In genomic region chr9:12783767-12784460, GRCh38 we compare ENCODE assay signal across 17 cellular contexts. TPM values are rescaled to one million over a fixed set of nuclear protein-coding genes. Genes with fewer than 3 reads are reported as not detected.
A peak's percentile ranks its signal among the peaks of the same experiment; 100 is the strongest.
DNase-seq lines count a peak whose midpoint lies in the region; FAIRE-seq and TF ChIP-seq lines count a peak whose summit lies in the region.
"Had no signal": no experiment of that assay in that cellular context is flagged by ENCODE, and none has a peak within 500 bp of the region (broad histone marks: within the 10 kb centered on the region; RNA-seq: fewer than 3 reads in every experiment).

No MANE protein-coding gene starts in this region.

- POLR2A ChIA-PET in PC-9 (lab: Charles Lee; ENCODE audit: unreplicated experiment) (interaction anchor here (0.7 kb wide), 1 partner anchor 1416 kb away, joined by 7 read pairs; no protein-coding TSS in a partner anchor), endothelial cell of umbilical vein (lab: Charles Lee) (no interaction called here)

- H3K9me2 ChIP-seq in PC-9 (ENCODE audit: insufficient read depth), result no peaks in the 10 kb centered on the region

- no peaks in the 10 kb centered on the region for H3K27me3 Mint-ChIP-seq in type B pancreatic cell
- H3K27me3 Mint-ChIP-seq: activated B cell treated with CpG ODN at 0.5 μM for 24 hours; activated naive CD4-positive, alpha-beta T cell treated with anti-CD3 and anti-CD28 coated beads, Interleukin-2, amount 50 U/mL, for 24 hours; naive thymus-derived CD4-positive, alpha-beta T cell; stimulated activated naive CD8-positive, alpha-beta T cell treated with anti-CD3 and anti-CD28 coated beads, Interleukin-15, Interleukin-2, amounts not matched to agents 100 ng/mL and 50 ng/mL, for 24 hours had no signal

- H3K27me3 ChIP-seq in PC-9 (ENCODE audit: insufficient read depth, low read depth) (no peaks in the 10 kb centered on the region), endothelial cell of umbilical vein (ENCODE audit: control insufficient read depth in 2 of 2, insufficient read depth in 2 of 2, low read length in 2 of 2) (no peaks in the 10 kb centered on the region), muscle layer of colon (ENCODE audit: control insufficient read depth in 1 of 2, insufficient read depth in 2 of 2, low read length in 2 of 2) (no peaks in the 10 kb centered on the region)

- peak overlapping the region; percentile 100 for H3K27ac ChIP-seq in PC-9
- H3K27ac ChIP-seq in endothelial cell of umbilical vein (ENCODE audit: insufficient read depth, low read depth, low read length), result no peak overlapping the region
- H3K27ac ChIP-seq in muscle layer of colon (ENCODE audit: low read depth, low read length), result peak overlapping the region; percentile 79

- H3K4me3 ChIP-seq in PC-9 (peak overlapping the region; percentile 25; the same call in 1 of the 2 replicates), endothelial cell of umbilical vein (replicated peaks in 1 of 3; ENCODE audit: insufficient read depth in 1 of 3, low read depth in 1 of 3, low read length in 3 of 3) (no peak overlapping the region), muscle layer of colon (ENCODE audit: low read depth in 1 of 2, low read length in 2 of 2) (peak overlapping the region in 1 of 2 donors; percentile 1)
- H3K4me3 ChIP-seq: HAP-1 had no signal

- peaks cover 25% of the 10 kb centered on the region for H3F3A ChIP-seq in PC-9 (ENCODE audit: insufficient read depth, low read depth)

- H3K36me3 ChIP-seq in PC-9 (ENCODE audit: low read depth) (no peaks in the 10 kb centered on the region), endothelial cell of umbilical vein (ENCODE audit: control insufficient read depth in 2 of 2, extremely low read depth in 1 of 2, insufficient read depth in 2 of 2, low read length in 2 of 2) (no peaks in the 10 kb centered on the region), muscle layer of colon (ENCODE audit: insufficient read depth, low read length) (no peaks in the 10 kb centered on the region)
- H3K36me3 ChIP-seq: HAP-1 had no signal

- FAIRE-seq in endothelial cell of umbilical vein (lab: Jason Lieb, UNC), result no peak

- H3K9ac ChIP-seq in endothelial cell of umbilical vein (replicated peaks; ENCODE audit: extremely low read depth, insufficient read depth, low read length) (no peak overlapping the region), muscle layer of colon (ENCODE audit: low read length) (no peak overlapping the region)

- TF ChIP-seq CTCF in PC-9 (conservative IDR thresholded peaks at IDR 0.05), result no peak
- no peak for TF ChIP-seq CTCF in endothelial cell of umbilical vein (IDR thresholded peaks at IDR 0.05; ENCODE audit: extremely low read depth in 1 of 2, insufficient read depth in 1 of 2, low read depth in 1 of 2, low read length in 2 of 2)
- TF ChIP-seq CTCF in type B pancreatic cell (conservative IDR thresholded peaks at IDR 0.05), result no peak

- intact Hi-C loops in PC-9 (cut with micrococcal nuclease; ENCODE audit: unreplicated experiment), result loop anchor here (1.0 to 2.0 kb wide), 3 partner anchors 8 to 101 kb away; no protein-coding TSS in a partner anchor
- intact Hi-C loops in endothelial cell of umbilical vein (cut with micrococcal nuclease), result no loop called here

- TF ChIP-seq POLR2A in endothelial cell of umbilical vein (IDR thresholded peaks at IDR 0.05; ENCODE audit: low read depth, low read length), result no peak

- H3K4me1 Mint-ChIP-seq in type B pancreatic cell (ENCODE audit: unreplicated experiment), result peaks cover 7% of the 10 kb centered on the region
- H3K4me1 Mint-ChIP-seq: activated B cell treated with CpG ODN at 0.5 μM for 24 hours; activated naive CD4-positive, alpha-beta T cell treated with anti-CD3 and anti-CD28 coated beads, Interleukin-2, amount 50 U/mL, for 24 hours; naive thymus-derived CD4-positive, alpha-beta T cell had no signal

- H3K79me2 ChIP-seq in PC-9 (ENCODE audit: low read depth) (peaks cover 18% of the 10 kb centered on the region; the same call in 1 of the 2 replicates), endothelial cell of umbilical vein (ENCODE audit: control insufficient read depth, insufficient read depth, low read length) (no peaks in the 10 kb centered on the region)

- no peaks in the 10 kb centered on the region for H3K9me1 ChIP-seq in endothelial cell of umbilical vein (replicated peaks; ENCODE audit: control insufficient read depth, extremely low read depth, insufficient read depth, low read length)

- peaks cover 11% of the 10 kb centered on the region for H3K9me3 Mint-ChIP-seq in type B pancreatic cell
- H3K9me3 Mint-ChIP-seq: activated B cell treated with CpG ODN at 0.5 μM for 24 hours had no signal

- DNase-seq in PC-9 (no peak), endothelial cell of umbilical vein (ENCODE audit: low read depth, low spot score) (no peak), type B pancreatic cell (ENCODE audit: extremely low spot score, unreplicated experiment) (no peak), midbrain (lab: John Stamatoyannopoulos, UW) (no peak), DMS79 (lab: John Stamatoyannopoulos, UW) (no peak), glomerular visceral epithelial cell (ENCODE audit: extremely low spot score) (no peak), NAMALWA (ENCODE audit: low spot score) (no peak)
- DNase-seq: activated B cell treated with CpG ODN at 0.5 μM for 24 hours; activated CD8-positive, alpha-beta memory T cell treated with anti-CD3 and anti-CD28 coated beads, Interleukin-2, amount 50 U/mL, for 48 hours; cerebellar nuclear complex; naive thymus-derived CD4-positive, alpha-beta T cell; NCI-H2171; right cardiac atrium had no signal

- H3K9me3 ChIP-seq in PC-9 (ENCODE audit: insufficient read depth, low read depth) (0 out of 2 replicates have a peak, but pooled peaks cover 3% of the 10 kb centered on the region), endothelial cell of umbilical vein (replicated peaks; ENCODE audit: control insufficient read depth, insufficient read depth, low read length) (no peaks in the 10 kb centered on the region), muscle layer of colon (ENCODE audit: low read length) (no peaks in the 10 kb centered on the region)

- H4K20me1 ChIP-seq in PC-9 (ENCODE audit: insufficient read depth) (no peaks in the 10 kb centered on the region), endothelial cell of umbilical vein (replicated peaks; ENCODE audit: control insufficient read depth, extremely low read depth, insufficient read depth, low read length) (no peaks in the 10 kb centered on the region)

- H3K4me2 ChIP-seq in PC-9, result peak overlapping the region; percentile 72
- no peak overlapping the region for H3K4me2 ChIP-seq in endothelial cell of umbilical vein (ENCODE audit: insufficient read depth, low read length)

- H2AFZ ChIP-seq in PC-9 (no peak overlapping the region), endothelial cell of umbilical vein (ENCODE audit: low read depth, low read length) (peak overlapping the region; percentile 42)

- TSS peak; percentile 57 for BruUV-seq in PC-9 (replicated peaks; lab: Mats Ljungman, UMichigan)
- no TSS peak for BruUV-seq in endothelial cell of umbilical vein (replicated peaks; lab: Mats Ljungman, UMichigan)

- dilution Hi-C loops in endothelial cell of umbilical vein (cut with MboI; ENCODE audit: extremely low pct_ligation_motif_present, low sequenced_read_pairs), result no loop called here

- H3K27ac Mint-ChIP-seq in type B pancreatic cell, result peak overlapping the region; percentile 91
- H3K27ac Mint-ChIP-seq: activated B cell treated with CpG ODN at 0.5 μM for 24 hours; activated naive CD4-positive, alpha-beta T cell treated with anti-CD3 and anti-CD28 coated beads, Interleukin-2, amount 50 U/mL, for 24 hours; naive thymus-derived CD4-positive, alpha-beta T cell; stimulated activated naive CD8-positive, alpha-beta T cell treated with anti-CD3 and anti-CD28 coated beads, Interleukin-15, Interleukin-2, amounts not matched to agents 100 ng/mL and 50 ng/mL, for 24 hours had no signal

- CTCF ChIA-PET in PC-9 (lab: Charles Lee) (no interaction called here), endothelial cell of umbilical vein (lab: Charles Lee) (interaction anchor here (1.0 kb wide), 1 partner anchor 9 kb away, joined by 4 read pairs; the partner anchor contains the start of gene LURAP1L)

- peaks cover 28% of the 10 kb centered on the region for H3K36me3 Mint-ChIP-seq in type B pancreatic cell
- H3K36me3 Mint-ChIP-seq: activated naive CD4-positive, alpha-beta T cell treated with anti-CD3 and anti-CD28 coated beads, Interleukin-2, amount 50 U/mL, for 24 hours; naive thymus-derived CD4-positive, alpha-beta T cell had no signal

- peak overlapping the region; percentile 5 for H3K4me3 Mint-ChIP-seq in type B pancreatic cell
- H3K4me3 Mint-ChIP-seq: activated B cell treated with CpG ODN at 0.5 μM for 24 hours; activated naive CD4-positive, alpha-beta T cell treated with anti-CD3 and anti-CD28 coated beads, Interleukin-2, amount 50 U/mL, for 24 hours; naive thymus-derived CD4-positive, alpha-beta T cell; stimulated activated naive CD8-positive, alpha-beta T cell treated with anti-CD3 and anti-CD28 coated beads, Interleukin-15, Interleukin-2, amounts not matched to agents 100 ng/mL and 50 ng/mL, for 24 hours had no signal

- H3K4me1 ChIP-seq in PC-9 (replicated peaks; ENCODE audit: insufficient read depth) (peaks cover 35% of the 10 kb centered on the region), endothelial cell of umbilical vein (ENCODE audit: control insufficient read depth, extremely low read depth, insufficient read depth, low read length) (peaks cover 4% of the 10 kb centered on the region), muscle layer of colon (ENCODE audit: insufficient read depth, low read length) (peaks cover 58% of the 10 kb centered on the region)

TF ChIP-seq in endothelial cell of umbilical vein, 7 proteins besides CTCF, POLR2A, EP300 and RAD21:
- TF ChIP-seq EZH2 (IDR thresholded peaks at IDR 0.05; ENCODE audit: borderline replicate concordance, low read depth, low read length, severe bottlenecking) (no peak), FOS (IDR thresholded peaks at IDR 0.05; ENCODE audit: borderline replicate concordance, insufficient read depth, low read length) (no peak)
- TF ChIP-seq, protein P1, sequence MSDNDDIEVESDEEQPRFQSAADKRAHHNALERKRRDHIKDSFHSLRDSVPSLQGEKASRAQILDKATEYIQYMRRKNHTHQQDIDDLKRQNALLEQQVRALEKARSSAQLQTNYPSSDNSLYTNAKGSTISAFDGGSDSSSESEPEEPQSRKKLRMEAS (IDR thresholded peaks at IDR 0.05; ENCODE audit: insufficient read depth, insufficient read length), result no peak

RNA-seq across cellular contexts. Expression of gene LURAP1L, which starts 9.1 kb away (rescaled TPM):
- total RNA-seq in PC-9 (2021) (3.6 and 4.1 TPM in 2 replicates), endothelial cell of umbilical vein (1.3 and 3.3 TPM in 2 replicates), type B pancreatic cell (ENCODE audit: low replicate concordance) (8.7 and 15.9 TPM in 2 replicates)
- polyA plus RNA-seq in endothelial cell of umbilical vein, result 1.4 and 1.5 TPM in 2 replicates
- polyA plus RNA-seq in endothelial cell of umbilical vein (2011; cell fraction: cytosol; rRNA removed), result 1.2 and 1.3 TPM in 2 replicates
- polyA plus RNA-seq in endothelial cell of umbilical vein (2011; cell fraction: nucleus; rRNA removed), result 3.0 TPM in 2 replicates
- polyA plus RNA-seq in endothelial cell of umbilical vein (2012), result 1.4 and 1.8 TPM in 2 replicates
- polyA minus RNA-seq in endothelial cell of umbilical vein, result 2.4 and 3.0 TPM in 2 replicates
- 3.5 TPM for polyA minus RNA-seq in endothelial cell of umbilical vein (2011; cell fraction: cytosol; rRNA and poly(A)+ RNA removed)
- 4.7 and 5.1 TPM in 2 replicates for polyA minus RNA-seq in endothelial cell of umbilical vein (2011; cell fraction: nucleus; rRNA and poly(A)+ RNA removed)
- total RNA-seq: activated B cell treated with CpG ODN at 0.5 μM for 24 hours; naive thymus-derived CD4-positive, alpha-beta T cell had no signal
- polyA plus RNA-seq: naive thymus-derived CD4-positive, alpha-beta T cell had no signal
